1 cellular context compared by ENCODE assay signal in genomic region chr2:149313512-149313972, GRCh38.
TF ChIP-seq lines count a peak whose summit lies in the region.

No MANE protein-coding gene starts in this region.

TF ChIP-seq in HEK293, 187 proteins besides CTCF, POLR2A, EP300 and RAD21 (continued from another document and continues in another):
- TF ChIP-seq KLF16 (tag by site-specific recombination; IDR thresholded peaks at IDR 0.05): no peak
- TF ChIP-seq ZNF146 (tag by site-specific recombination; IDR thresholded peaks at IDR 0.05): no peak
- TF ChIP-seq ZNF624 (tag by site-specific recombination; IDR thresholded peaks at IDR 0.05): no peak
- TF ChIP-seq SALL2 (tag by site-specific recombination; IDR thresholded peaks at IDR 0.05; ENCODE audit: borderline replicate concordance): no peak
- no peak for TF ChIP-seq ZNF248 (tag by site-specific recombination; IDR thresholded peaks at IDR 0.05)
- no peak for TF ChIP-seq ZNF354C (tag by site-specific recombination; IDR thresholded peaks at IDR 0.05; ENCODE audit: borderline replicate concordance, low read depth)
- no peak for TF ChIP-seq ZSCAN5A (tag by site-specific recombination; IDR thresholded peaks at IDR 0.05)
- no peak for TF ChIP-seq EGR2 (tag by site-specific recombination; IDR thresholded peaks at IDR 0.05; ENCODE audit: low read depth)
- TF ChIP-seq SCRT2 (tag by site-specific recombination; IDR thresholded peaks at IDR 0.05): no peak
- no peak for TF ChIP-seq REPIN1 (tag by site-specific recombination; IDR thresholded peaks at IDR 0.05; ENCODE audit: low read depth)
- no peak for TF ChIP-seq ZFP69B (tag by site-specific recombination; IDR thresholded peaks at IDR 0.05)
- TF ChIP-seq BCL11A (tag by site-specific recombination; IDR thresholded peaks at IDR 0.05; ENCODE audit: low read depth): no peak
- TF ChIP-seq ZNF155 (tag by site-specific recombination; IDR thresholded peaks at IDR 0.05): no peak
- TF ChIP-seq, protein P1, sequence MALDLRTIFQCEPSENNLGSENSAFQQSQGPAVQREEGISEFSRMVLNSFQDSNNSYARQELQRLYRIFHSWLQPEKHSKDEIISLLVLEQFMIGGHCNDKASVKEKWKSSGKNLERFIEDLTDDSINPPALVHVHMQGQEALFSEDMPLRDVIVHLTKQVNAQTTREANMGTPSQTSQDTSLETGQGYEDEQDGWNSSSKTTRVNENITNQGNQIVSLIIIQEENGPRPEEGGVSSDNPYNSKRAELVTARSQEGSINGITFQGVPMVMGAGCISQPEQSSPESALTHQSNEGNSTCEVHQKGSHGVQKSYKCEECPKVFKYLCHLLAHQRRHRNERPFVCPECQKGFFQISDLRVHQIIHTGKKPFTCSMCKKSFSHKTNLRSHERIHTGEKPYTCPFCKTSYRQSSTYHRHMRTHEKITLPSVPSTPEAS (tag by site-specific recombination; IDR thresholded peaks at IDR 0.05): no peak
- TF ChIP-seq ZNF654 (tag by site-specific recombination; IDR thresholded peaks at IDR 0.05; ENCODE audit: low read depth): no peak; the same call in 1 of the 2 replicates
- TF ChIP-seq ZNF114 (tag by site-specific recombination; IDR thresholded peaks at IDR 0.05): no peak
- TF ChIP-seq, protein P2, sequence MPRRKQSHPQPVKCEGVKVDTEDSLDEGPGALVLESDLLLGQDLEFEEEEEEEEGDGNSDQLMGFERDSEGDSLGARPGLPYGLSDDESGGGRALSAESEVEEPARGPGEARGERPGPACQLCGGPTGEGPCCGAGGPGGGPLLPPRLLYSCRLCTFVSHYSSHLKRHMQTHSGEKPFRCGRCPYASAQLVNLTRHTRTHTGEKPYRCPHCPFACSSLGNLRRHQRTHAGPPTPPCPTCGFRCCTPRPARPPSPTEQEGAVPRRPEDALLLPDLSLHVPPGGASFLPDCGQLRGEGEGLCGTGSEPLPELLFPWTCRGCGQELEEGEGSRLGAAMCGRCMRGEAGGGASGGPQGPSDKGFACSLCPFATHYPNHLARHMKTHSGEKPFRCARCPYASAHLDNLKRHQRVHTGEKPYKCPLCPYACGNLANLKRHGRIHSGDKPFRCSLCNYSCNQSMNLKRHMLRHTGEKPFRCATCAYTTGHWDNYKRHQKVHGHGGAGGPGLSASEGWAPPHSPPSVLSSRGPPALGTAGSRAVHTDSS (tag by site-specific recombination; IDR thresholded peaks at IDR 0.05): no peak
- no peak for TF ChIP-seq ZNF555 (tag by site-specific recombination; conservative IDR thresholded peaks at IDR 0.05)
- no peak for TF ChIP-seq HIC1 (tag by site-specific recombination; IDR thresholded peaks at IDR 0.05)
- no peak for TF ChIP-seq ZNF610 (tag by site-specific recombination; IDR thresholded peaks at IDR 0.05; ENCODE audit: borderline replicate concordance)
- 0 out of 2 replicates have a peak, but pooled peaks have one; percentile 46 for TF ChIP-seq ZNF2 (tag by site-specific recombination; IDR thresholded peaks at IDR 0.05)
- TF ChIP-seq HOXA7 (CRISPR knock-in tag; IDR thresholded peaks at IDR 0.05; ENCODE audit: borderline replicate concordance): no peak
- TF ChIP-seq ZNF335 (tag by site-specific recombination; conservative IDR thresholded peaks at IDR 0.05): no peak
- TF ChIP-seq WT1 (tag by site-specific recombination; IDR thresholded peaks at IDR 0.05): 0 out of 2 replicates have a peak, but pooled peaks have one; percentile 18
- no peak for TF ChIP-seq ZIC2 (tag by site-specific recombination; IDR thresholded peaks at IDR 0.05)
- no peak for TF ChIP-seq PRDM10 (tag by site-specific recombination; IDR thresholded peaks at IDR 0.05)
- TF ChIP-seq ZNF660 (tag by site-specific recombination; IDR thresholded peaks at IDR 0.05): peak; percentile 58; the same call in 1 of the 2 replicates
- no peak for TF ChIP-seq ZNF10 (tag by site-specific recombination; IDR thresholded peaks at IDR 0.05)
- TF ChIP-seq GLIS2 (tag by site-specific recombination; IDR thresholded peaks at IDR 0.05): no peak
- no peak for TF ChIP-seq ZNF677 (tag by site-specific recombination; IDR thresholded peaks at IDR 0.05)
- TF ChIP-seq ZNF843 (tag by site-specific recombination; IDR thresholded peaks at IDR 0.05): no peak
- no peak for TF ChIP-seq ZNF221 (tag by site-specific recombination; IDR thresholded peaks at IDR 0.05; ENCODE audit: borderline replicate concordance)
- TF ChIP-seq SP3 (tag by site-specific recombination; IDR thresholded peaks at IDR 0.05): no peak
- no peak for TF ChIP-seq KLF8 (tag by site-specific recombination; IDR thresholded peaks at IDR 0.05)
- TF ChIP-seq ZNF274 (IDR thresholded peaks at IDR 0.05; ENCODE audit: low read length): no peak
- no peak for TF ChIP-seq ZNF274 (tag by site-specific recombination; IDR thresholded peaks at IDR 0.05; ENCODE audit: borderline replicate concordance)
- TF ChIP-seq ZNF473 (tag by site-specific recombination; IDR thresholded peaks at IDR 0.05): no peak
- TF ChIP-seq ZXDB (tag by site-specific recombination; IDR thresholded peaks at IDR 0.05): peak; percentile 12; the same call in 1 of the 2 replicates
- TF ChIP-seq, protein P3, sequence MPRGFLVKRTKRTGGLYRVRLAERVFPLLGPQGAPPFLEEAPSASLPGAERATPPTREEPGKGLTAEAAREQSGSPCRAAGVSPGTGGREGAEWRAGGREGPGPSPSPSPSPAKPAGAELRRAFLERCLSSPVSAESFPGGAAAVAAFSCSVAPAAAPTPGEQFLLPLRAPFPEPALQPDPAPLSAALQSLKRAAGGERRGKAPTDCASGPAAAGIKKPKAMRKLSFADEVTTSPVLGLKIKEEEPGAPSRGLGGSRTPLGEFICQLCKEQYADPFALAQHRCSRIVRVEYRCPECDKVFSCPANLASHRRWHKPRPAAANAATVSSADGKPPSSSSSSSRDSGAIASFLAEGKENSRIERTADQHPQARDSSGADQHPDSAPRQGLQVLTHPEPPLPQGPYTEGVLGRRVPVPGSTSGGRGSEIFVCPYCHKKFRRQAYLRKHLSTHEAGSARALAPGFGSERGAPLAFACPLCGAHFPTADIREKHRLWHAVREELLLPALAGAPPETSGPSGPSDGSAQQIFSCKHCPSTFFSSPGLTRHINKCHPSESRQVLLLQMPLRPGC (tag by site-specific recombination; IDR thresholded peaks at IDR 0.05): no peak
- TF ChIP-seq ZNF561 (tag by site-specific recombination; IDR thresholded peaks at IDR 0.05; ENCODE audit: borderline replicate concordance): 0 out of 2 replicates have a peak, but pooled peaks have one; percentile 22
- TF ChIP-seq ZNF426 (tag by site-specific recombination; IDR thresholded peaks at IDR 0.05): no peak
- TF ChIP-seq SP7 (tag by site-specific recombination; IDR thresholded peaks at IDR 0.05): no peak
- TF ChIP-seq YY1 (tag by site-specific recombination; IDR thresholded peaks at IDR 0.05): no peak
- no peak for TF ChIP-seq ZNF623 (tag by site-specific recombination; IDR thresholded peaks at IDR 0.05)
- no peak for TF ChIP-seq ZNF488 (tag by site-specific recombination; IDR thresholded peaks at IDR 0.05)
- TF ChIP-seq ZNF140 (tag by site-specific recombination; IDR thresholded peaks at IDR 0.05): no peak
- TF ChIP-seq, protein P4, sequence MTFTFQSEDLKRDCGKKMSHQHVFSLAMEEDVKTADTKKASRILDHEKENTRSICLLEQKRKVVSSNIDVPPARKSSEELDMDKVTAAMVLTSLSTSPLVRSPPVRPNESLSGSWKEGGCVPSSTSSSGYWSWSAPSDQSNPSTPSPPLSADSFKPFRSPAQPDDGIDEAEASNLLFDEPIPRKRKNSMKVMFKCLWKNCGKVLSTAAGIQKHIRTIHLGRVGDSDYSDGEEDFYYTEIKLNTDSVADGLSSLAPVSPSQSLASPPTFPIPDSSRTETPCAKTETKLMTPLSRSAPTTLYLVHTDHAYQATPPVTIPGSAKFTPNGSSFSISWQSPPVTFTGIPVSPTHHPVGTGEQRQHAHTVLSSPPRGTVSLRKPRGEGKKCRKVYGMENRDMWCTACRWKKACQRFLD (tag by site-specific recombination; IDR thresholded peaks at IDR 0.05): no peak
- peak; percentile 91 for TF ChIP-seq ZBTB17 (tag by site-specific recombination; IDR thresholded peaks at IDR 0.05)
- TF ChIP-seq RBAK (tag by site-specific recombination; IDR thresholded peaks at IDR 0.05): no peak
- no peak for TF ChIP-seq ZNF324 (tag by site-specific recombination; IDR thresholded peaks at IDR 0.05)
- TF ChIP-seq ZNF768 (tag by site-specific recombination; IDR thresholded peaks at IDR 0.05): no peak
- no peak for TF ChIP-seq ZNF830 (tag by site-specific recombination; IDR thresholded peaks at IDR 0.05; ENCODE audit: low read depth)
- TF ChIP-seq ZNF416 (tag by site-specific recombination; IDR thresholded peaks at IDR 0.05): no peak
- no peak for TF ChIP-seq ZBTB1 (tag by site-specific recombination; IDR thresholded peaks at IDR 0.05)
- TF ChIP-seq MZF1 (tag by site-specific recombination; IDR thresholded peaks at IDR 0.05; ENCODE audit: borderline replicate concordance): no peak
- no peak for TF ChIP-seq ZBTB6 (tag by site-specific recombination; IDR thresholded peaks at IDR 0.05)
- TF ChIP-seq, protein P5, sequence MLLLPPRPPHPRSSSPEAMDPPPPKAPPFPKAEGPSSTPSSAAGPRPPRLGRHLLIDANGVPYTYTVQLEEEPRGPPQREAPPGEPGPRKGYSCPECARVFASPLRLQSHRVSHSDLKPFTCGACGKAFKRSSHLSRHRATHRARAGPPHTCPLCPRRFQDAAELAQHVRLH (tag by site-specific recombination; IDR thresholded peaks at IDR 0.05): no peak
